Comparison of ENCODE assay signal across 8 cellular contexts in genomic region chr17:38729368-38729885, GRCh38. TPM values are rescaled to one million over a fixed set of nuclear protein-coding genes. Genes with fewer than 3 reads are reported as not detected.
DNase-seq lines count a peak whose midpoint lies in the region; ATAC-seq and TF ChIP-seq lines count a peak whose summit lies in the region.

No MANE protein-coding gene starts in this region.

- peak overlapping the region; percentile 58 to 86 for H3K9ac ChIP-seq in mucosa of rectum (ENCODE audit: low read depth in 1 of 2, low read length in 2 of 2)

- TF ChIP-seq CTCF in right atrium auricular region (IDR thresholded peaks at IDR 0.05) = no peak
- TF ChIP-seq CTCF in breast epithelium (IDR thresholded peaks at IDR 0.05) = no peak
- no peak for TF ChIP-seq CTCF in omental fat pad (IDR thresholded peaks at IDR 0.05)

- no peak for DNase-seq in right atrium auricular region (ENCODE audit: low spot score)
- no peak for DNase-seq in left cardiac atrium
- no peak for DNase-seq in breast epithelium (ENCODE audit: low spot score in 2 of 2)
- DNase-seq in omental fat pad (ENCODE audit: low spot score) = no peak
- no peak for DNase-seq in EL

- H3K27ac ChIP-seq in right atrium auricular region (peak overlapping the region; percentile 76 to 94), breast epithelium (peak overlapping the region; percentile 80 to 88), mucosa of rectum (ENCODE audit: low read depth in 2 of 2, low read length in 2 of 2) (peak overlapping the region; percentile 76 to 81)

- peaks cover 31% of the 10 kb centered on the region for H3K36me3 ChIP-seq in right atrium auricular region
- H3K36me3 ChIP-seq in breast epithelium = peaks cover 3% of the 10 kb centered on the region
- peaks cover 8 to 13% of the 10 kb centered on the region in 2 donors for H3K36me3 ChIP-seq in mucosa of rectum (ENCODE audit: control insufficient read depth in 2 of 2, insufficient read depth in 2 of 2, low read length in 2 of 2)

- ATAC-seq in left cardiac atrium = no peak
- ATAC-seq in omental fat pad (ENCODE audit: low FRiP score) = no peak
- no peak for ATAC-seq in GM18498 (IDR thresholded peaks at IDR 0.05; ENCODE audit: unreplicated experiment)
- no peak for ATAC-seq in GM21447 (IDR thresholded peaks at IDR 0.05; ENCODE audit: unreplicated experiment)

- no peak for TF ChIP-seq POLR2A in breast epithelium (IDR thresholded peaks at IDR 0.05)

- intact Hi-C loops in left cardiac atrium (cut with DNase I) (no loop called here), breast epithelium (cut with DNase I; ENCODE audit: low total_unique reads) (no loop called here)

- H3K4me1 ChIP-seq in right atrium auricular region (peaks cover 0 to 65% of the 10 kb centered on the region in 2 donors), breast epithelium (peaks cover 2 to 24% of the 10 kb centered on the region in 2 donors), mucosa of rectum (ENCODE audit: control insufficient read depth in 2 of 2, insufficient read depth in 2 of 2, low read length in 2 of 2) (peaks cover 59 to 65% of the 10 kb centered on the region in 2 donors)

- no peaks in the 10 kb centered on the region for H3K9me3 ChIP-seq in right atrium auricular region
- H3K9me3 ChIP-seq in breast epithelium = no peaks in the 10 kb centered on the region
- no peaks in the 10 kb centered on the region for H3K9me3 ChIP-seq in mucosa of rectum (ENCODE audit: control insufficient read depth in 2 of 2, low read length in 2 of 2)

- H3K4me3 ChIP-seq in right atrium auricular region = peak overlapping the region; percentile 62 to 83
- H3K4me3 ChIP-seq in breast epithelium = peak overlapping the region; percentile 73 to 76 (median 75)
- H3K4me3 ChIP-seq in mucosa of rectum (ENCODE audit: low read length in 2 of 2) = peak overlapping the region; percentile 74 to 76

- H3K27me3 ChIP-seq in right atrium auricular region (no peaks in the 10 kb centered on the region), breast epithelium (no peaks in the 10 kb centered on the region), mucosa of rectum (ENCODE audit: control insufficient read depth in 2 of 2, insufficient read depth in 2 of 2, low read length in 2 of 2) (no peaks in the 10 kb centered on the region)

RNA-seq across cellular contexts. Expression of gene CISD3, which starts 0.7 kb away (rescaled TPM):
- total RNA-seq in right atrium auricular region (10 to 100 TPM; 17.2 to 20.0 TPM), left cardiac atrium (10 to 100 TPM; 51.1 to 66.2 TPM), breast epithelium (10 to 100 TPM in 2 of 3 donors, 1 to 10 TPM in 1; 8.9 to 15.0 (median 12.5) TPM), omental fat pad (10 to 100 TPM in 3 of 4 donors, 1 to 10 TPM in 1; 7.6 to 25.5 (median 15.7) TPM)

RNA-seq across cellular contexts. Expression of gene PCGF2, which starts 18.7 kb away (rescaled TPM):
- total RNA-seq in right atrium auricular region (10 to 100 TPM in 1 of 2 donors, 1 to 10 TPM in 1; 5.9 to 12.1 TPM), left cardiac atrium (10 to 100 TPM; 28.2 to 45.2 TPM), breast epithelium (1 to 10 TPM; 6.4 to 9.5 (median 9.3) TPM), omental fat pad (10 to 100 TPM in 1 of 4 donors, 1 to 10 TPM in 3; 3.2 to 17.0 (median 6.1) TPM)

RNA-seq across cellular contexts. Expression of gene PSMB3, which starts 23.1 kb away (rescaled TPM):
- 100 to 1,000 TPM; 185 to 200 TPM for total RNA-seq in right atrium auricular region
- total RNA-seq in left cardiac atrium = 100 to 1,000 TPM; 139 to 163 TPM
- total RNA-seq in breast epithelium = 100 to 1,000 TPM; 132 to 214 (median 167) TPM
- 100 to 1,000 TPM; 140 to 169 (median 155) TPM for total RNA-seq in omental fat pad

RNA-seq across cellular contexts. Expression of gene MLLT6, which starts 24.4 kb away (rescaled TPM):
- total RNA-seq in right atrium auricular region (10 to 100 TPM; 38.6 to 71.6 TPM), left cardiac atrium (10 to 100 TPM; 76.1 to 88.9 TPM), breast epithelium (100 to 1,000 TPM in 1 of 3 donors, 10 to 100 TPM in 2; 41.9 to 101 (median 90.5) TPM), omental fat pad (100 to 1,000 TPM in 1 of 4 donors, 10 to 100 TPM in 3; 38.7 to 108 (median 54.8) TPM)

RNA-seq across cellular contexts. Expression of gene EPOP, which starts 54.7 kb away (rescaled TPM):
- total RNA-seq in right atrium auricular region (1 to 10 TPM in 1 of 2 donors, under 1 TPM in 1; 0.70 to 3.1 TPM), left cardiac atrium (1 to 10 TPM; 1.4 to 3.9 TPM), breast epithelium (1 to 10 TPM; 2.0 to 2.1 (median 2.0) TPM), omental fat pad (1 to 10 TPM in 2 of 4 donors, under 1 TPM in 2; 0.38 to 5.2 (median 1.5) TPM)
